Comparison of ENCODE assay signal across 2 cellular contexts in genomic region chr1:95924684-95925083, GRCh38.
TF ChIP-seq lines count a peak whose summit lies in the region.

No MANE protein-coding gene starts in this region.

TF ChIP-seq in GM12878, 131 proteins besides CTCF, POLR2A, EP300 and RAD21:
- TF ChIP-seq IKZF1 (conservative IDR thresholded peaks at IDR 0.05) (peak; percentile 59), GATAD2B (conservative IDR thresholded peaks at IDR 0.05; ENCODE audit: low read depth) (no peak), MEF2B (IDR thresholded peaks at IDR 0.05; ENCODE audit: partially characterized antibody, poor library complexity, severe bottlenecking) (no peak), IRF4 (IDR thresholded peaks at IDR 0.05; ENCODE audit: low read depth, low read length) (no peak), CBFB (IDR thresholded peaks at IDR 0.05; ENCODE audit: low read depth) (no peak), MTA2 (IDR thresholded peaks at IDR 0.05; ENCODE audit: low read depth) (peak; percentile 60; the same call in 1 of the 2 replicates), NFYA (IDR thresholded peaks at IDR 0.05; ENCODE audit: borderline replicate concordance, low read depth, low read length) (no peak), WRNIP1 (IDR thresholded peaks at IDR 0.05; ENCODE audit: borderline replicate concordance, low read depth, low read length) (no peak)

TF ChIP-seq in H1, 55 proteins besides CTCF, POLR2A, EP300 and RAD21:
- no peak for TF ChIP-seq GTF2F1 (IDR thresholded peaks at IDR 0.05; ENCODE audit: borderline replicate concordance, low read depth, low read length)
